Comparison of ENCODE assay signal across 15 cellular contexts in the genomic region with DNA sequence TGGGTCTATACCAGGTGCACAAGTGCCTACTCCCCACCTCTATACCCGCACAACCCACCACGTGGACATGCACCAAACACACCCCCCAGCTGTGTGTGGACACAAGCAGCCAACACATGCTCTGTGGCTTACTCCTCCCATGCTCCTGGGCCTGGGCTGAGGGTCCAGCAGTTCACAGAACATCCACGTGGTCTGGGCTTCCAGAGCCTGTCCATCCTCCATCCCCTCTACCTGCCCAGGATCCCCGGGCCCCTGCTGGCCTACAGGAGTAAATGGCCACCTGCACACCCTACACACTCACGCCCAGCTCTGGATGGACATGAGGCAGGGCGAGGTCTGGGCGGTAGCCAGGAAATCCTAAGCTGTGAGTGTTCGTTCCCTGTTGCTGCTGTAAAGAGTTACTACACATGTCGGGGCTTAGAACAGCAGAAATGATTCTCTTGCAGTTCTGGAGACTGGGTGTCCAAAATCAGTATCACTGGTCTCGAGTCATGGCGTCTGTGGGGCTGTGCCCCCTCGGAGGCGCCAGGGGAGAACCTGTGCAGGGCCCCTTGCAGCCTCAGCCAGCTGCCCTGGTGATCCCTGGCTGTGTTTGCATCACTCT. TPM values are rescaled to one million over a fixed set of nuclear protein-coding genes. Genes with fewer than 3 reads are reported as not detected.
DNase-seq lines count a peak whose midpoint lies in the region; ATAC-seq and TF ChIP-seq lines count a peak whose summit lies in the region.
"Had no signal": no experiment of that assay in that cellular context is flagged by ENCODE, and none has a peak within 500 bp of the region (broad histone marks: within the 10 kb centered on the region; RNA-seq: fewer than 3 reads in every experiment).

No MANE protein-coding gene starts in this region.

- H3F3A ChIP-seq in PC-9 (ENCODE audit: insufficient read depth, low read depth), result peaks cover 5% of the 10 kb centered on the region; the same call in 1 of the 2 replicates
- peaks cover 21% of the 10 kb centered on the region for H3F3A ChIP-seq in neural progenitor cell (ENCODE audit: low read depth)

- POLR2A ChIA-PET in PC-9 (lab: Charles Lee; ENCODE audit: unreplicated experiment), result interaction anchor here (0.6 to 0.8 kb wide), 2 partner anchors 170 to 303 kb away, joined by 6 to 7 read pairs; no protein-coding TSS in a partner anchor

- peak overlapping the region; percentile 16 for H3K27ac Mint-ChIP-seq in endothelial cell (ENCODE audit: unreplicated experiment)
- peak overlapping the region; percentile 87 for H3K27ac Mint-ChIP-seq in neural progenitor cell

- H3K9ac ChIP-seq in neural progenitor cell, result no peak overlapping the region

- DNase-seq in GM03348 (ENCODE audit: low spot score) (peak; percentile 65), PC-9 (peak; percentile 64 to 78), endothelial cell (ENCODE audit: low spot score) (no peak), neural progenitor cell (ENCODE audit: low spot score) (no peak), NCI-H1436 treated with DMSO at 0.1 percent for 48 hours (lab: John Stamatoyannopoulos, UW) (no peak)
- DNase-seq in stimulated activated CD4-positive, alpha-beta T cell treated with anti-CD3 and anti-CD28 coated beads, Interleukin-2, amount 100 ng/mL, for 24 hours, result no peak
- DNase-seq: activated CD4-positive, CD25-positive, alpha-beta regulatory T cell treated with anti-CD3 and anti-CD28 coated beads, Interleukin-2, amount 50 U/mL, for 72 hours; activated T-cell treated with anti-CD3 and anti-CD28 coated beads for 4 hours; CD8-positive, alpha-beta memory T cell; effector memory CD4-positive, alpha-beta T cell; NCI-H2029 treated with DMSO at 0.1 percent for 48 hours; NK-92 treated with Interleukin-12 subunit alpha and Interleukin-12 subunit beta, amount 100 ng/mL, for 24 hours had no signal

- no peak for ATAC-seq in HG02763 (IDR thresholded peaks at IDR 0.05; ENCODE audit: unreplicated experiment)

- no peaks in the 10 kb centered on the region for H4K20me1 ChIP-seq in PC-9 (ENCODE audit: insufficient read depth)
- no peaks in the 10 kb centered on the region for H4K20me1 ChIP-seq in neural progenitor cell (ENCODE audit: low read depth)

- H3K79me2 ChIP-seq in PC-9 (ENCODE audit: low read depth) (no peaks in the 10 kb centered on the region), neural progenitor cell (ENCODE audit: low read depth) (no peaks in the 10 kb centered on the region)
- H3K79me2 ChIP-seq: hepatocyte had no signal

- peaks cover 7% of the 10 kb centered on the region for H3K4me1 ChIP-seq in PC-9 (replicated peaks; ENCODE audit: insufficient read depth)
- peaks cover 7% of the 10 kb centered on the region for H3K4me1 ChIP-seq in neural progenitor cell

- H3K36me3 Mint-ChIP-seq in endothelial cell (ENCODE audit: low read depth, unreplicated experiment) (no peaks in the 10 kb centered on the region), neural progenitor cell (no peaks in the 10 kb centered on the region)

- no peaks in the 10 kb centered on the region for H3K27me3 ChIP-seq in PC-9 (ENCODE audit: insufficient read depth, low read depth)
- no peaks in the 10 kb centered on the region for H3K27me3 ChIP-seq in neural progenitor cell
- H3K27me3 ChIP-seq: hepatocyte had no signal

- no peak overlapping the region for H3K4me3 ChIP-seq in PC-9
- H3K4me3 ChIP-seq in neural progenitor cell, result no peak overlapping the region
- H3K4me3 ChIP-seq: hepatocyte had no signal

- peaks cover 15% of the 10 kb centered on the region for H3K4me1 Mint-ChIP-seq in endothelial cell (ENCODE audit: unreplicated experiment)
- peaks cover 78% of the 10 kb centered on the region for H3K4me1 Mint-ChIP-seq in neural progenitor cell

- H3K4me2 ChIP-seq in PC-9 (0 out of 2 replicates have a peak overlapping the region, but pooled peaks have one; percentile 18), neural progenitor cell (no peak overlapping the region)
- H3K4me2 ChIP-seq: hepatocyte had no signal

- no peaks in the 10 kb centered on the region for H3K9me3 Mint-ChIP-seq in endothelial cell (ENCODE audit: unreplicated experiment)
- H3K9me3 Mint-ChIP-seq in neural progenitor cell, result peaks cover 2% of the 10 kb centered on the region
- H3K9me3 Mint-ChIP-seq: CD8-positive, alpha-beta memory T cell; nephron had no signal

- H2AFZ ChIP-seq in PC-9, result no peak overlapping the region
- no peak overlapping the region for H2AFZ ChIP-seq in neural progenitor cell (replicated peaks)
- H2AFZ ChIP-seq: hepatocyte had no signal

- H3K27ac ChIP-seq in PC-9, result no peak overlapping the region
- no peak overlapping the region for H3K27ac ChIP-seq in neural progenitor cell
- H3K27ac ChIP-seq: hepatocyte had no signal

- H3K4me3 Mint-ChIP-seq in endothelial cell (ENCODE audit: unreplicated experiment) (no peak overlapping the region), neural progenitor cell (no peak overlapping the region)
- H3K4me3 Mint-ChIP-seq: CD8-positive, alpha-beta memory T cell; nephron had no signal

- peaks cover 9% of the 10 kb centered on the region for H3K27me3 Mint-ChIP-seq in endothelial cell (ENCODE audit: unreplicated experiment)
- peaks cover 5% of the 10 kb centered on the region for H3K27me3 Mint-ChIP-seq in neural progenitor cell (ENCODE audit: insufficient read depth, low read depth)

- CTCF ChIA-PET in PC-9 (lab: Charles Lee), result interaction anchor here (0.5 to 0.6 kb wide), 2 partner anchors 14 to 92 kb away, joined by 3 to 9 read pairs; no protein-coding TSS in a partner anchor

- H3K9me3 ChIP-seq in PC-9 (ENCODE audit: insufficient read depth, low read depth) (no peaks in the 10 kb centered on the region), neural progenitor cell (ENCODE audit: low read depth) (no peaks in the 10 kb centered on the region)

- intact Hi-C loops in PC-9 (cut with micrococcal nuclease; ENCODE audit: unreplicated experiment), result no loop called here

- H3K36me3 ChIP-seq in PC-9 (ENCODE audit: low read depth) (no peaks in the 10 kb centered on the region), neural progenitor cell (no peaks in the 10 kb centered on the region)

- BruUV-seq in PC-9 (replicated peaks; lab: Mats Ljungman, UMichigan), result no TSS peak

- peak; percentile 49; the same call in 1 of the 2 replicates for TF ChIP-seq CTCF in PC-9 (conservative IDR thresholded peaks at IDR 0.05)
- TF ChIP-seq CTCF in endothelial cell (IDR thresholded peaks at IDR 0.05; ENCODE audit: unreplicated experiment), result no peak
- TF ChIP-seq CTCF in neural progenitor cell (IDR thresholded peaks at IDR 0.05), result no peak

- no peaks in the 10 kb centered on the region for H3K9me2 ChIP-seq in PC-9 (ENCODE audit: insufficient read depth)

RNA-seq across cellular contexts. Expression of gene RAI1, which starts 15.0 kb away (rescaled TPM):
- total RNA-seq in PC-9 (2021) (86.3 and 92.9 TPM in 2 replicates), endothelial cell (ENCODE audit: unreplicated experiment) (46.2 TPM), neural progenitor cell (ENCODE audit: low replicate concordance) (18.0 and 27.4 TPM in 2 replicates)

Comparison
In these comparisons a context has a peak if more than half of its experiments do, and no peak if none do; other contexts are left out.
1. DNase-seq: peak in GM03348 (single experiment) and PC-9 (2 of 2); none in endothelial cell (single experiment), neural progenitor cell (single experiment), NCI-H1436 treated with DMSO at 0.1 percent for 48 hours (single experiment) and stimulated activated CD4-positive, alpha-beta T cell treated with anti-CD3 and anti-CD28 coated beads, Interleukin-2, amount 100 ng/mL, for 24 hours (0 of 2).